Comparison of ENCODE assay signal across 8 cellular contexts in genomic region chr19:31349160-31349881, GRCh38. TPM values are rescaled to one million over a fixed set of nuclear protein-coding genes. Genes with fewer than 3 reads are reported as not detected.
DNase-seq lines count a peak whose midpoint lies in the region; TF ChIP-seq lines count a peak whose summit lies in the region.

TSS of gene TSHZ3 (minus strand) at chr19:31349436. CDS start at chr19:31349219, 217 bp downstream.

- peaks cover 3% of the 10 kb centered on the region for H3K4me1 ChIP-seq in KMS-11 (ENCODE audit: low read depth, poor library complexity, severe bottlenecking)
- H3K4me1 ChIP-seq in esophagus muscularis mucosa: peaks cover 21 to 71% (median 65%) of the 10 kb centered on the region in 4 donors

- TF ChIP-seq CTCF in AG09319 (IDR thresholded peaks at IDR 0.05; ENCODE audit: low read depth, low read length) (no peak), KMS-11 (conservative IDR thresholded peaks at IDR 0.05; ENCODE audit: low read depth, low read length) (no peak), esophagus muscularis mucosa (IDR thresholded peaks at IDR 0.05) (peak in 1 of 3 experiments; percentile 24)

- H3K27ac ChIP-seq in KMS-11 (peak within 1 kb of the TSS; percentile 30; the same call in 1 of the 2 replicates), esophagus muscularis mucosa (replicated peaks in 1 of 4) (peak within 1 kb of the TSS; percentile 93 to 99 (median 96))

- H3K27me3 ChIP-seq in KMS-11 (ENCODE audit: insufficient read depth, low read depth) (no peaks in the 10 kb centered on the region), esophagus muscularis mucosa (peaks cover 0 to 12% (median 0%) of the 10 kb centered on the region in 4 donors)

- H3K27me3 Mint-ChIP-seq in activated CD4-positive, alpha-beta memory T cell treated with anti-CD3 and anti-CD28 coated beads for 36 hours: peaks cover 49% of the 10 kb centered on the region

- CTCF ChIA-PET in activated CD4-positive, alpha-beta memory T cell treated with anti-CD3 and anti-CD28 coated beads for 36 hours (lab: Charles Lee): no interaction called here

- H3K79me2 ChIP-seq in KMS-11 (ENCODE audit: insufficient read depth, low read depth): no peaks in the 10 kb centered on the region; the same call in 1 of the 2 replicates

- H3K4me1 Mint-ChIP-seq in activated CD4-positive, alpha-beta memory T cell treated with anti-CD3 and anti-CD28 coated beads for 36 hours (ENCODE audit: low read depth): peaks cover 38% of the 10 kb centered on the region

- POLR2A ChIA-PET in activated CD4-positive, alpha-beta memory T cell treated with anti-CD3 and anti-CD28 coated beads for 36 hours (lab: Charles Lee): no interaction called here

- DNase-seq in AG09319 (ENCODE audit: extremely low read depth, low read depth) (peak; percentile 81), esophagus muscularis mucosa (ENCODE audit: extremely low spot score) (no peak), mucosa of gallbladder (ENCODE audit: low spot score) (peak; percentile 66), stromal cell of bone marrow (ENCODE audit: low read depth) (peak; percentile 73), superior temporal gyrus (ENCODE audit: extremely low spot score) (no peak), NCI-H128 (lab: John Stamatoyannopoulos, UW; ENCODE audit: unreplicated experiment) (no peak)
- DNase-seq in activated CD4-positive, alpha-beta memory T cell treated with anti-CD3 and anti-CD28 coated beads for 36 hours: peak; percentile 67

- H3K9me3 Mint-ChIP-seq in activated CD4-positive, alpha-beta memory T cell treated with anti-CD3 and anti-CD28 coated beads for 36 hours: no peaks in the 10 kb centered on the region

- WGBS in esophagus muscularis mucosa: 2% methylated on average over 36 of the region's 86 CpGs

- no peak for TF ChIP-seq POLR2A in esophagus muscularis mucosa (IDR thresholded peaks at IDR 0.05; ENCODE audit: low read depth)

- H4K20me1 ChIP-seq in KMS-11 (ENCODE audit: insufficient read depth): no peaks in the 10 kb centered on the region

- intact Hi-C loops in activated CD4-positive, alpha-beta memory T cell treated with anti-CD3 and anti-CD28 coated beads for 36 hours (cut with micrococcal nuclease): loop anchor here (2.0 kb wide), 2 partner anchors 25 to 135 kb away; no protein-coding TSS in a partner anchor
- intact Hi-C loops in esophagus muscularis mucosa (cut with DNase I): no loop called here

- no peak for TF ChIP-seq EP300 in esophagus muscularis mucosa (IDR thresholded peaks at IDR 0.05)

- H3K4me3 Mint-ChIP-seq in activated CD4-positive, alpha-beta memory T cell treated with anti-CD3 and anti-CD28 coated beads for 36 hours: peak within 1 kb of the TSS; percentile 74

- H3K27ac Mint-ChIP-seq in activated CD4-positive, alpha-beta memory T cell treated with anti-CD3 and anti-CD28 coated beads for 36 hours: no peak within 1 kb of the TSS

- H3K36me3 Mint-ChIP-seq in activated CD4-positive, alpha-beta memory T cell treated with anti-CD3 and anti-CD28 coated beads for 36 hours: no peaks in the 10 kb centered on the region

- peak within 1 kb of the TSS; percentile 73 for H3K9ac ChIP-seq in KMS-11

- peak within 1 kb of the TSS; percentile 93 for H2AFZ ChIP-seq in KMS-11 (ENCODE audit: low read depth)

- H3K9me3 ChIP-seq in esophagus muscularis mucosa: no peaks in the 10 kb centered on the region

- H3K4me3 ChIP-seq in KMS-11 (IDR thresholded peaks at IDR 0.05; ENCODE audit: insufficient read depth, low read depth, low read length) (no peak within 1 kb of the TSS), esophagus muscularis mucosa (peak within 1 kb of the TSS; percentile 76 to 98 (median 88))

- peak within 1 kb of the TSS; percentile 54 for H3K4me2 ChIP-seq in KMS-11

- no peaks in the 10 kb centered on the region for H3K36me3 ChIP-seq in KMS-11 (ENCODE audit: insufficient read depth)
- no peaks in the 10 kb centered on the region for H3K36me3 ChIP-seq in esophagus muscularis mucosa

RNA-seq across cellular contexts. Expression of gene TSHZ3, which starts in this region (rescaled TPM):
- 1 to 10 TPM; 1.6 to 2.6 TPM for total RNA-seq in activated CD4-positive, alpha-beta memory T cell treated with anti-CD3 and anti-CD28 coated beads for 36 hours
- total RNA-seq in esophagus muscularis mucosa (10 to 100 TPM; 17.1 to 45.5 (median 24.6) TPM), mucosa of gallbladder (16.5 TPM)

Comparison
In these comparisons a context has a peak if more than half of its experiments do, and no peak if none do; other contexts are left out.
1. DNase-seq: peak in AG09319 (single experiment), activated CD4-positive, alpha-beta memory T cell treated with anti-CD3 and anti-CD28 coated beads for 36 hours (single experiment), mucosa of gallbladder (single experiment) and stromal cell of bone marrow (single experiment); none in esophagus muscularis mucosa (single experiment), superior temporal gyrus (single experiment) and NCI-H128 (single experiment).